14 cellular contexts compared by ENCODE assay signal in genomic region chr11:64450168-64450560, GRCh38.
"Had no signal": no experiment of that assay in that cellular context is flagged by ENCODE, and none has a peak within 500 bp of the region (broad histone marks: within the 10 kb centered on the region; RNA-seq: fewer than 3 reads in every experiment).

No MANE protein-coding gene starts in this region.

- H2AFZ ChIP-seq: hepatocyte had no signal

- H3K36me3 ChIP-seq: ascending aorta, gastroesophageal sphincter, thoracic aorta had no signal

- H3K27me3 ChIP-seq: ascending aorta, hepatocyte had no signal

- H3K4me3 Mint-ChIP-seq: activated CD8-positive, alpha-beta memory T cell treated with anti-CD3 and anti-CD28 coated beads, Interleukin-2, amount 10 ng/mL, durations not matched to agents 7 days and 5 days had no signal

- H3K4me3 ChIP-seq: hepatocyte had no signal

- H3K79me2 ChIP-seq: hepatocyte had no signal

- H3K27ac ChIP-seq: gastroesophageal sphincter, hepatocyte had no signal

- H3K36me3 Mint-ChIP-seq: activated CD8-positive, alpha-beta memory T cell treated with anti-CD3 and anti-CD28 coated beads, Interleukin-2, amount 10 ng/mL, durations not matched to agents 7 days and 5 days; activated naive CD4-positive, alpha-beta T cell treated with anti-CD3 and anti-CD28 coated beads, Interleukin-2, amount 10 ng/mL, durations not matched to agents 7 days and 5 days; activated naive CD8-positive, alpha-beta T cell treated with anti-CD3 and anti-CD28 coated beads, Interleukin-2, amount 10 ng/mL, durations not matched to agents 7 days and 5 days; natural killer cell treated with Interleukin-12 subunit alpha and Interleukin-12 subunit beta and Interleukin-15 and Interleukin-18, amount 100 ng/mL, for 72 hours; WTC11 had no signal

- H3K9me3 ChIP-seq: ascending aorta, gastroesophageal sphincter, thoracic aorta had no signal

- H3K9me3 Mint-ChIP-seq: activated naive CD4-positive, alpha-beta T cell treated with anti-CD3 and anti-CD28 coated beads, Interleukin-2, amount 10 ng/mL, durations not matched to agents 7 days and 5 days; activated naive CD8-positive, alpha-beta T cell treated with anti-CD3 and anti-CD28 coated beads, Interleukin-2, amount 10 ng/mL, durations not matched to agents 7 days and 5 days; activated T-cell treated with anti-CD3 and anti-CD28 coated beads, Interleukin-2, amount 50 U/mL, for 72 hours; natural killer cell treated with Interleukin-12 subunit alpha and Interleukin-12 subunit beta and Interleukin-15 and Interleukin-18, amount 100 ng/mL, for 72 hours; stimulated activated naive CD8-positive, alpha-beta T cell treated with anti-CD3 and anti-CD28 coated beads, Interleukin-15, Interleukin-2, amounts not matched to agents 100 ng/mL and 50 ng/mL, for 24 hours; WTC11 had no signal

- DNase-seq: cortex of kidney had no signal

- H3K27ac Mint-ChIP-seq: activated CD4-positive, alpha-beta T cell treated with anti-CD3 and anti-CD28 coated beads for 36 hours; activated CD8-positive, alpha-beta memory T cell treated with anti-CD3 and anti-CD28 coated beads, Interleukin-2, amount 10 ng/mL, durations not matched to agents 7 days and 5 days; activated CD8-positive, alpha-beta T cell treated with anti-CD3 and anti-CD28 coated beads, Interleukin-2, amount 10 ng/mL, durations not matched to agents 7 days and 5 days; activated naive CD4-positive, alpha-beta T cell treated with anti-CD3 and anti-CD28 coated beads, Interleukin-2, amount 10 ng/mL, durations not matched to agents 7 days and 5 days; activated naive CD8-positive, alpha-beta T cell treated with anti-CD3 and anti-CD28 coated beads, Interleukin-2, amount 10 ng/mL, durations not matched to agents 7 days and 5 days; activated T-cell treated with anti-CD3 and anti-CD28 coated beads, Interleukin-2, amount 50 U/mL, for 72 hours; natural killer cell treated with Interleukin-12 subunit alpha and Interleukin-12 subunit beta and Interleukin-15 and Interleukin-18, amount 100 ng/mL, for 72 hours; stimulated activated naive CD8-positive, alpha-beta T cell treated with anti-CD3 and anti-CD28 coated beads, Interleukin-15, Interleukin-2, amounts not matched to agents 100 ng/mL and 50 ng/mL, for 24 hours; WTC11 had no signal
